In genomic region chr12:27711312-27711682, GRCh38 we compare ENCODE assay signal across 9 cellular contexts. TPM values are rescaled to one million over a fixed set of nuclear protein-coding genes. Genes with fewer than 3 reads are reported as not detected.
DNase-seq lines count a peak whose midpoint lies in the region; ATAC-seq, FAIRE-seq and TF ChIP-seq lines count a peak whose summit lies in the region.
"Had no signal": no experiment of that assay in that cellular context is flagged by ENCODE, and none has a peak within 500 bp of the region (broad histone marks: within the 10 kb centered on the region; RNA-seq: fewer than 3 reads in every experiment).

No MANE protein-coding gene starts in this region.

- H3K9ac ChIP-seq in trophoblast cell (ENCODE audit: low read length) = peak overlapping the region; percentile 98

- no peaks in the 10 kb centered on the region for H3K27me3 ChIP-seq in trophoblast cell (ENCODE audit: insufficient read depth, low read length)

- CTCF ChIA-PET in A549 (lab: Yijun Ruan, JAX) = no interaction called here

- H2AFZ ChIP-seq in trophoblast cell (ENCODE audit: insufficient read depth, low read length, poor library complexity) = peak overlapping the region; percentile 98

- peak overlapping the region; percentile 97 for H3K4me3 Mint-ChIP-seq in T-helper 17 cell

- peak overlapping the region; percentile 93 for H3K4ac ChIP-seq in trophoblast cell (ENCODE audit: low read depth, low read length)

- ATAC-seq in A549 (peak; percentile 33 to 41; a peak in 5 of 6 replicates), T-helper 17 cell (no peak), esophagus mucosa (peak; percentile 43)

- peak overlapping the region; percentile 65 for H3K4me2 ChIP-seq in A549
- H3K4me2 ChIP-seq in trophoblast cell (ENCODE audit: low read length) = peak overlapping the region; percentile 87

- H3K36me3 Mint-ChIP-seq in T-helper 17 cell (ENCODE audit: low read depth) = no peaks in the 10 kb centered on the region

- H3K36me3 ChIP-seq in trophoblast cell (ENCODE audit: control insufficient read depth in 1 of 2, insufficient read depth in 2 of 2, low read length in 2 of 2) = peaks cover 4 to 6% of the 10 kb centered on the region in 2 experiments

- H2BK5ac ChIP-seq in trophoblast cell (ENCODE audit: low read depth, low read length, poor library complexity) = no peak overlapping the region

- no peak overlapping the region for H2BK12ac ChIP-seq in trophoblast cell (ENCODE audit: low read length)

- peaks cover 10% of the 10 kb centered on the region for H3K79me1 ChIP-seq in trophoblast cell (ENCODE audit: low read length)

- TF ChIP-seq CTCF in A549 (IDR thresholded peaks at IDR 0.05) (no peak), GM12865 (IDR thresholded peaks at IDR 0.05; ENCODE audit: insufficient read depth, low read depth, low read length, missing control alignments) (no peak)

- no peak for TF ChIP-seq POLR2A in A549 (IDR thresholded peaks at IDR 0.05; ENCODE audit: low read length)

- H3K9me3 ChIP-seq in A549 (no peaks in the 10 kb centered on the region), T-helper 17 cell (ENCODE audit: control insufficient read depth, low read length, poor library complexity, severe bottlenecking) (no peaks in the 10 kb centered on the region), trophoblast cell (ENCODE audit: insufficient read depth, low read depth, low read length) (no peaks in the 10 kb centered on the region)

- no peak overlapping the region for H3K23ac ChIP-seq in trophoblast cell (ENCODE audit: low read length)

- H4K8ac ChIP-seq in trophoblast cell (ENCODE audit: low read depth, low read length) = peak overlapping the region; percentile 99

- peak overlapping the region; percentile 80 for H2BK120ac ChIP-seq in trophoblast cell (ENCODE audit: insufficient read depth, low read length, poor library complexity)

- H4K12ac ChIP-seq in trophoblast cell (ENCODE audit: low read depth, low read length) = peak overlapping the region; percentile 88

- no peak for FAIRE-seq in A549 (lab: Jason Lieb, UNC)
- FAIRE-seq: islet of Langerhans had no signal

- POLR2A ChIA-PET in A549 (lab: Yijun Ruan, JAX) = no interaction called here

- peak overlapping the region; percentile 97 for H3K27ac Mint-ChIP-seq in T-helper 17 cell

- peak overlapping the region; percentile 91 for H3K4me3 ChIP-seq in A549
- H3K4me3 ChIP-seq in GM12865 (ENCODE audit: low read depth, low read length) = peak overlapping the region; percentile 93
- peak overlapping the region; percentile 98 for H3K4me3 ChIP-seq in trophoblast cell (ENCODE audit: low read depth, low read length)

- no peak for TF ChIP-seq EP300 in A549 (IDR thresholded peaks at IDR 0.05)

- peak overlapping the region; percentile 98 for H3K18ac ChIP-seq in trophoblast cell (ENCODE audit: low read length)

- H4K91ac ChIP-seq in trophoblast cell (ENCODE audit: low read depth, low read length) = peak overlapping the region; percentile 94

- peaks cover 13% of the 10 kb centered on the region for H3K79me2 ChIP-seq in trophoblast cell (ENCODE audit: control insufficient read depth, insufficient read depth, low read length, poor library complexity)

- peaks cover 15% of the 10 kb centered on the region; the same call in 2 of the 3 replicates for H3K4me1 ChIP-seq in A549
- H3K4me1 ChIP-seq in trophoblast cell (ENCODE audit: control insufficient read depth in 1 of 2, insufficient read depth in 2 of 2, low read length in 2 of 2) = no peaks in the 10 kb centered on the region

- 1% methylated on average over 11 of the region's 11 CpGs for WGBS in A549 (ENCODE audit: missing lambda C conversion rate)
- WGBS in trophoblast cell (ENCODE audit: extremely low coverage, insufficient coverage, insufficient read length) = no CpG with 5 or more reads among the region's 11 CpGs

- TF ChIP-seq RAD21 in A549 (conservative IDR thresholded peaks at IDR 0.05 in 1 of 2, IDR thresholded peaks at IDR 0.05 in 1 of 2) = no peak

- H3K27me3 Mint-ChIP-seq in T-helper 17 cell = no peaks in the 10 kb centered on the region

- DNase-seq in A549 (ENCODE audit: low read depth in 1 of 2, low spot score in 1 of 2) = peak in 1 of 2 experiments; percentile 22
- peak; percentile 57 for DNase-seq in GM12865 (ENCODE audit: low read depth)
- DNase-seq in HT-29 (ENCODE audit: low spot score) = peak; percentile 85
- no peak for DNase-seq in T-helper 17 cell
- peak in 1 of 2 donors; percentile 33 for DNase-seq in trophoblast cell
- no peak for DNase-seq in retina
- no peak for DNase-seq in GF-D8 (lab: John Stamatoyannopoulos, UW)

- H3K4me1 Mint-ChIP-seq in T-helper 17 cell = peaks cover 24% of the 10 kb centered on the region

- peak overlapping the region; percentile 9 for H2AK5ac ChIP-seq in trophoblast cell (ENCODE audit: low read length)

- peak overlapping the region; percentile 93 to 95 for H3K27ac ChIP-seq in A549
- no peak overlapping the region for H3K27ac ChIP-seq in trophoblast cell (ENCODE audit: low read depth, low read length)

- peak overlapping the region; percentile 98 for H3K14ac ChIP-seq in trophoblast cell (ENCODE audit: low read length)

TF ChIP-seq in A549, 52 proteins besides CTCF, POLR2A, EP300 and RAD21:
- no peak for TF ChIP-seq FOSL2 (IDR thresholded peaks at IDR 0.05)
- no peak for TF ChIP-seq FOSL2 (CRISPR knock-in tag; IDR thresholded peaks at IDR 0.05)
- no peak for TF ChIP-seq TP53 (CRISPR knock-in tag; IDR thresholded peaks at IDR 0.05)
- TF ChIP-seq KDM1A (IDR thresholded peaks at IDR 0.05; ENCODE audit: low read depth) = no peak
- TF ChIP-seq KDM5A (IDR thresholded peaks at IDR 0.05) = no peak
- no peak for TF ChIP-seq NPAS2 (CRISPR knock-in tag; IDR thresholded peaks at IDR 0.05; ENCODE audit: borderline replicate concordance)
- TF ChIP-seq MAFK (IDR thresholded peaks at IDR 0.05; ENCODE audit: partially characterized antibody) = no peak
- no peak for TF ChIP-seq RNF2 (IDR thresholded peaks at IDR 0.05; ENCODE audit: borderline replicate concordance, low read depth)
- TF ChIP-seq FOSB (CRISPR knock-in tag; IDR thresholded peaks at IDR 0.05) = no peak
- no peak for TF ChIP-seq CBX8 (IDR thresholded peaks at IDR 0.05)
- no peak for TF ChIP-seq REST (IDR thresholded peaks at IDR 0.05)
- TF ChIP-seq, protein P1, sequence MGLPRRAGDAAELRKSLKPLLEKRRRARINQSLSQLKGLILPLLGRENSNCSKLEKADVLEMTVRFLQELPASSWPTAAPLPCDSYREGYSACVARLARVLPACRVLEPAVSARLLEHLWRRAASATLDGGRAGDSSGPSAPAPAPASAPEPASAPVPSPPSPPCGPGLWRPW (IDR thresholded peaks at IDR 0.05) = no peak
- TF ChIP-seq HOXB5 (CRISPR knock-in tag; IDR thresholded peaks at IDR 0.05) = no peak
- TF ChIP-seq MYC (IDR thresholded peaks at IDR 0.05; ENCODE audit: borderline replicate concordance, low read length) = no peak
- TF ChIP-seq JUN (IDR thresholded peaks at IDR 0.05) = no peak
- no peak for TF ChIP-seq MAX (IDR thresholded peaks at IDR 0.05)
- no peak for TF ChIP-seq FOXS1 (CRISPR knock-in tag; IDR thresholded peaks at IDR 0.05)

RNA-seq across cellular contexts. Expression of gene MRPS35, which starts 0.7 kb away (rescaled TPM):
- polyA plus RNA-seq in A549 (2011; rRNA removed) = 153 and 186 TPM in 2 replicates
- 76.4 and 79.2 TPM in 2 replicates for polyA plus RNA-seq in A549 (2012; cell fraction: cytosol; rRNA removed)
- 25.0 and 30.8 TPM in 2 replicates for polyA plus RNA-seq in A549 (2012; cell fraction: nucleus; rRNA removed)
- polyA plus RNA-seq in A549 (2017; fragmentation: RNase III; extraction: RNeasy Plus Mini Kit Qiagen cat#74134 plus additional on column Dnase treatment) = 104 to 109 TPM (median 107 TPM) in 3 replicates
- polyA minus RNA-seq in A549 (2011; rRNA and poly(A)+ RNA removed) = 30.2 and 33.1 TPM in 2 replicates
- total RNA-seq in HT-29 (2014; rRNA removed; shearing (Covaris generic)) = 61.5 and 63.1 TPM in 2 replicates
- 10 to 100 TPM; 17.2 to 24.8 TPM for total RNA-seq in T-helper 17 cell
- 37.7 TPM for total RNA-seq in esophagus mucosa
- polyA plus RNA-seq in trophoblast cell (2013) = 32.4 and 34.5 TPM in 2 replicates

RNA-seq across cellular contexts. Expression of gene REP15, which starts 15.1 kb away (rescaled TPM):
- polyA plus RNA-seq in A549 (2011; rRNA removed) (0.66 and 0.81 TPM in 2 replicates), A549 (2017; fragmentation: RNase III; extraction: RNeasy Plus Mini Kit Qiagen cat#74134 plus additional on column Dnase treatment) (0.34 to 0.83 TPM (median 0.41 TPM) in 3 replicates)
- polyA plus RNA-seq in A549 (2012; cell fraction: cytosol; rRNA removed) = 0.17 and 0.33 TPM in 2 replicates
- polyA plus RNA-seq in A549 (2012; cell fraction: nucleus; rRNA removed) = 0.22 and 0.50 TPM in 2 replicates
- polyA minus RNA-seq in A549 (2011; rRNA and poly(A)+ RNA removed) = 0.54 and 1.2 TPM in 2 replicates
- 0.38 and 0.57 TPM in 2 replicates for total RNA-seq in HT-29 (2014; rRNA removed; shearing (Covaris generic))
- total RNA-seq in T-helper 17 cell (not detected), esophagus mucosa (0.40 TPM)
- polyA plus RNA-seq in trophoblast cell (2013) = 1.7 and 2.1 TPM in 2 replicates

Comparison
In these comparisons a context has a peak if more than half of its experiments do, and no peak if none do; other contexts are left out.
1. DNase-seq: peak in GM12865 (single experiment) and HT-29 (single experiment); none in T-helper 17 cell (0 of 3), retina (single experiment) and GF-D8 (single experiment).
2. Peak in every context shown above with its lines, with median percentiles within 50 percentile points of each other: H3K4me3 ChIP-seq.